Comparison of ENCODE assay signal across 1 cellular context in the genomic region with DNA sequence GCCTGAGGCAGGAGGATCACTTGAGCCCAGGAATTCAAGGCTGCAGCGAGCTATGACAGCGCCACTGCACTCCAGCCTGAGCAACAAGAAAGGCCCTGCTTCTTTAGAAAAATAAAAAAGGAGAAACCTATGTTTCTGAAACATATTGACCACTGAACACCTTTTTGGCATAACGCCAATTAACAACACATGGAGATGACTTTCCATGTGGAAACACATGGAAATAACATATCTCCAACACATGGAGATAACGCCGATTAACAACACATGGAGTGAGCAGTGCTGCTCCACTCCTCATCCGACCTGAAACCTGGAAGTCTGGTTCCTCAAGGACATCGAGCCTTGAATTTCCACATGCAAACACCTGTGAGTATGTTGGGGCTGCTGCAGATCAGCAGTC.
TF ChIP-seq lines count a peak whose summit lies in the region.

No MANE protein-coding gene starts in this region.

TF ChIP-seq in IMR-90, 13 proteins besides CTCF, POLR2A, EP300 and RAD21:
- TF ChIP-seq, protein P1, sequence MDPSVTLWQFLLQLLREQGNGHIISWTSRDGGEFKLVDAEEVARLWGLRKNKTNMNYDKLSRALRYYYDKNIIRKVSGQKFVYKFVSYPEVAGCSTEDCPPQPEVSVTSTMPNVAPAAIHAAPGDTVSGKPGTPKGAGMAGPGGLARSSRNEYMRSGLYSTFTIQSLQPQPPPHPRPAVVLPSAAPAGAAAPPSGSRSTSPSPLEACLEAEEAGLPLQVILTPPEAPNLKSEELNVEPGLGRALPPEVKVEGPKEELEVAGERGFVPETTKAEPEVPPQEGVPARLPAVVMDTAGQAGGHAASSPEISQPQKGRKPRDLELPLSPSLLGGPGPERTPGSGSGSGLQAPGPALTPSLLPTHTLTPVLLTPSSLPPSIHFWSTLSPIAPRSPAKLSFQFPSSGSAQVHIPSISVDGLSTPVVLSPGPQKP (IDR thresholded peaks at IDR 0.05; ENCODE audit: borderline replicate concordance, low read depth, low read length), result no peak
- no peak for TF ChIP-seq CEBPB (IDR thresholded peaks at IDR 0.05; ENCODE audit: low read depth, low read length)
- TF ChIP-seq MAZ (IDR thresholded peaks at IDR 0.05; ENCODE audit: borderline replicate concordance, low read depth, low read length), result no peak
- no peak for TF ChIP-seq RFX5 (IDR thresholded peaks at IDR 0.05; ENCODE audit: low read depth, low read length)
